Comparison of ENCODE assay signal across 7 cellular contexts in the genomic region with DNA sequence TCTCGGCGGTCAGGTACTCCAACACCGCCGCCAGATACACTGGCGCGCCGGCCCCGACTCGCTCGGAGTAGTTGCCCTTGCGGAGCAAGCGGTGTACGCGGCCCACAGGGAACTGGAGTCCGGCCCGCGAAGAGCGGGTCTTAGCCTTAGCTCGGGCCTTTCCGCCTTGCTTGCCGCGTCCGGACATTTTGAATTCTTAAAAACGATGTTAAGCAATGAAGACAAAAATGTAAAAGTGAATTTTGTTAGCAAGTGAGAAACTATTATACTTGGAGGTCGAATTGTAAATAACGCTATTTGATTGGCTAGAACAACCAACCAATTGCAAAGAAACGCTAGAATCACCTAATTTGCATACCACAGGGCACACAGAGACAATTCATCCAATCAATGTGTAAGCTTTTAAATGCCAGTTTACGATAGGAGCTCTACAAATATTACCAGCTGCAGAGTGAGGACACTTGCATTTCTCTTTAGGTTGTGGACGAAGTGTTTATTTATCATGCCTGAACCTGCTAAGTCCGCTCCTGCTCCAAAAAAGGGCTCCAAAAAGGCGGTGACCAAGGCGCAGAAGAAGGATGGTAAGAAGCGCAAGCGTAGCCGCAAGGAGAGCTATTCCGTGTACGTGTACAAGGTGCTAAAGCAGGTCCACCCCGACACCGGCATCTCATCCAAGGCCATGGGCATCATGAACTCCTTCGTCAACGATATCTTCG.
A peak's percentile ranks its signal among the peaks of the same experiment; 100 is the strongest.
DNase-seq lines count a peak whose midpoint lies in the region; ATAC-seq, FAIRE-seq and TF ChIP-seq lines count a peak whose summit lies in the region.

No MANE protein-coding gene starts in this region.

- peak overlapping the region; percentile 56 for H3K4me2 ChIP-seq in GM12878 (ENCODE audit: control insufficient read depth, insufficient read depth)

- WGBS in GM12878 (ENCODE audit: insufficient coverage, insufficient replicate concordance, low lambda C conversion rate, missing lambda C conversion rate): 3% methylated on average over 42 of the region's 42 CpGs

- TF ChIP-seq EP300 in GM12878 (IDR thresholded peaks at IDR 0.05; ENCODE audit: borderline replicate concordance in 1 of 2, control insufficient read depth in 1 of 2, low read depth in 2 of 2, low read length in 2 of 2): no peak

- CTCF ChIA-PET in GM12878 (lab: Yijun Ruan, JAX): interaction anchor here (1.2 to 6.4 kb wide), 10 partner anchors 10 to 76 kb away, joined by 3 to 35 read pairs (median 8); a partner anchor contains a TSS

- SMC1A ChIA-PET in GM12878 (lab: Charles Lee; ENCODE audit: uncharacterized antibody, unreplicated experiment): interaction anchor here (0.6 to 4.3 kb wide), 20 partner anchors 10 to 946 kb away, joined by 3 to 19 read pairs (median 5); partner anchors contain the start of gene BTN3A3

- no peak overlapping the region; the same call in 1 of the 2 replicates for H2AFZ ChIP-seq in GM12878 (ENCODE audit: control insufficient read depth, low read depth, low read length)

- H3K27me3 ChIP-seq in GM12878 (replicated peaks in 1 of 2; ENCODE audit: control insufficient read depth in 2 of 2, insufficient read depth in 2 of 2, low read length in 1 of 2): no peaks in the 10 kb centered on the region

- no peaks in the 10 kb centered on the region; the same call in 1 of the 2 replicates for H4K20me1 ChIP-seq in GM12878 (ENCODE audit: control insufficient read depth, insufficient read depth)

- BruUV-seq in GM12878 (replicated peaks; lab: Mats Ljungman, UMichigan): no TSS peak

- in situ Hi-C loops in GM12878 (cut with MboI): loop anchor here (5.0 to 10.0 kb wide), 4 partner anchors 77 to 1693 kb away; a partner anchor contains a TSS

- H3K27ac ChIP-seq in GM12878 (ENCODE audit: control insufficient read depth, insufficient read depth): peak overlapping the region; percentile 80

- TF ChIP-seq POLR2A in GM18505 (IDR thresholded peaks at IDR 0.05; ENCODE audit: borderline replicate concordance, extremely low read depth, insufficient read depth, insufficient read length) (no peak), GM12878 (IDR thresholded peaks at IDR 0.05; ENCODE audit: low read depth, low read length) (peak; percentile 80)

- no peak for TF ChIP-seq CTCF in GM12878 (IDR thresholded peaks at IDR 0.05 in 2 of 3, conservative IDR thresholded peaks at IDR 0.05 in 1 of 3; ENCODE audit: control insufficient read depth in 2 of 3, extremely low read depth in 1 of 3, insufficient read depth in 1 of 3, low read depth in 3 of 3, low read length in 3 of 3)

- intact Hi-C loops in GM12878 (cut with micrococcal nuclease; ENCODE audit: unreplicated experiment): loop anchor here (2.0 to 5.0 kb wide), 8 partner anchors 18 to 1693 kb away; a partner anchor contains a TSS

- ATAC-seq in GM18505 (IDR thresholded peaks at IDR 0.05; ENCODE audit: unreplicated experiment) (peak; percentile 50), HG02870 (IDR thresholded peaks at IDR 0.05; ENCODE audit: unreplicated experiment) (peak; percentile 55), GM12878 (peak; percentile 64)

- no peaks in the 10 kb centered on the region for H3K36me3 ChIP-seq in GM12878 (ENCODE audit: control insufficient read depth in 2 of 2, insufficient read depth in 2 of 2, low read length in 1 of 2)

- DNase-seq in NCI-H146 (lab: John Stamatoyannopoulos, UW) (peak; percentile 95), T follicular helper cell (ENCODE audit: low read depth) (peak; percentile 48), GM12878 (ENCODE audit: low read depth, low spot score) (peak; percentile 99), hepatic stellate cell (ENCODE audit: low spot score) (peak; percentile 90), pulmonary artery endothelial cell (ENCODE audit: low read depth, low spot score) (peak; percentile 86)

- H3K4me1 ChIP-seq in GM12878 (ENCODE audit: control insufficient read depth, insufficient read depth, low read length): peaks cover 12% of the 10 kb centered on the region

- peak; percentile 78 for FAIRE-seq in GM12878 (lab: Jason Lieb, UNC)

- peak overlapping the region; percentile 96 for H3K9ac ChIP-seq in GM12878 (ENCODE audit: control insufficient read depth, insufficient read depth, low read length)

- peak overlapping the region; percentile 73 for H3K4me3 ChIP-seq in GM12878

- no peak for TF ChIP-seq RAD21 in GM12878 (IDR thresholded peaks at IDR 0.05; ENCODE audit: insufficient read depth, low read depth, low read length)

- H3K9me3 ChIP-seq in GM12878 (replicated peaks; ENCODE audit: control insufficient read depth, insufficient read depth, low read length): no peaks in the 10 kb centered on the region

- POLR2A ChIA-PET in GM12878 (lab: Charles Lee): interaction anchor here (0.6 to 8.5 kb wide), 21 partner anchors 13 to 1672 kb away, joined by 3 to 109 read pairs (median 4); a partner anchor contains a TSS

- H3K79me2 ChIP-seq in GM12878 (ENCODE audit: control insufficient read depth, insufficient read depth, low read length): peaks cover 35% of the 10 kb centered on the region

- RAD21 ChIA-PET in GM12878 (lab: Charles Lee; ENCODE audit: unreplicated experiment): interaction anchor here (0.5 to 4.2 kb wide), 18 partner anchors 10 to 1692 kb away, joined by 3 to 36 read pairs (median 4); a partner anchor contains a TSS

TF ChIP-seq in GM12878, 131 proteins besides CTCF, POLR2A, EP300 and RAD21 (continues in another document):
- TF ChIP-seq NFXL1 (IDR thresholded peaks at IDR 0.05; ENCODE audit: borderline replicate concordance) (peak; percentile 96; the same call in 1 of the 2 replicates), POLR2AphosphoS2 (IDR thresholded peaks at IDR 0.05; ENCODE audit: low read depth, low read length) (peak; percentile 96), STAT1 (conservative IDR thresholded peaks at IDR 0.05) (peak; percentile 92; the same call in 1 of the 2 replicates), CBFB (IDR thresholded peaks at IDR 0.05; ENCODE audit: low read depth) (peak; percentile 85), BMI1 (IDR thresholded peaks at IDR 0.05; ENCODE audit: borderline replicate concordance) (no peak), EED (IDR thresholded peaks at IDR 0.05; ENCODE audit: low read depth) (0 out of 2 replicates have a peak, but pooled peaks have one; percentile 17), PAX8 (IDR thresholded peaks at IDR 0.05) (no peak), CEBPB (IDR thresholded peaks at IDR 0.05; ENCODE audit: borderline replicate concordance in 1 of 2, low read depth in 2 of 2, low read length in 2 of 2) (peak in 1 of 2 experiments; percentile 95; a peak in 2 of 4 replicates), YY1 (IDR thresholded peaks at IDR 0.05; ENCODE audit: low read depth, low read length) (peak; percentile 88), TAF1 (IDR thresholded peaks at IDR 0.05; ENCODE audit: borderline replicate concordance, low read depth, low read length) (peak; percentile 89), CHD4 (IDR thresholded peaks at IDR 0.05) (no peak), NR2F1 (conservative IDR thresholded peaks at IDR 0.05) (no peak), NFYA (IDR thresholded peaks at IDR 0.05; ENCODE audit: borderline replicate concordance, low read depth, low read length) (peak; percentile 77), HDGF (IDR thresholded peaks at IDR 0.05) (no peak), SREBF2 (IDR thresholded peaks at IDR 0.05; ENCODE audit: low read length) (no peak), FOXM1 (IDR thresholded peaks at IDR 0.05; ENCODE audit: low read depth, low read length) (peak; percentile 45), RCOR1 (conservative IDR thresholded peaks at IDR 0.05; ENCODE audit: low read depth, low read length) (no peak), ZBTB4 (CRISPR knock-in tag; IDR thresholded peaks at IDR 0.05) (0 out of 2 replicates have a peak, but pooled peaks have one; percentile 47), IKZF1 (conservative IDR thresholded peaks at IDR 0.05) (0 out of 2 replicates have a peak, but pooled peaks have one; percentile 20), RELB (IDR thresholded peaks at IDR 0.05; ENCODE audit: low read depth) (peak; percentile 64; the same call in 1 of the 2 replicates), EGR1 (IDR thresholded peaks at IDR 0.05; ENCODE audit: borderline replicate concordance in 1 of 2, low read depth in 2 of 2, low read length in 2 of 2) (peak in 1 of 2 experiments; percentile 4; a peak in 1 of 3 replicates)

Comparison
In these comparisons a context has a peak if more than half of its experiments do, and no peak if none do; other contexts are left out.
1. Peak in every context shown above with its lines: DNase-seq, ATAC-seq, H3K4me3 ChIP-seq and H3K27ac ChIP-seq.
2. DNase-seq: peak in every context shown above with its lines; median percentile 99 in GM12878; 95 in NCI-H146; 90 in hepatic stellate cell; 86 in pulmonary artery endothelial cell; 48 in T follicular helper cell.